ENCODE assay signal across 17 cellular contexts in the genomic region with DNA sequence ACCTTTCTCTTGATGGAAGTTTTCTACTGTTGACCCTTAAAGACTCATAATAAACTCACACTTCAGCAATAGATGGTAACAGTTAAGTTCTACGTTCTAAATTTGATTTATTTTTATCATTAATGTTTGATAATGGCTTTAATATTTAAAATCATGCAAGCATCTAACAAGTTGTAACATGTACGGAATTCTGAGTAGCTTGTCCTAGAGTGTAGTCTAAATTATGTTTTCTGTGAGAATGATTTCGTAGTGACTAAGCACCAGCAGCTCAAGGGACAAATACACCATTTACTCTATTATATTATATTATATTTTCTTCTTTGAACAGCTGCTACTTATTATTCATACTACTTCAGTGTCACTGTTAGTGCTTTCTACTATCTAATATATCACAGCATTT.
DNase-seq lines count a peak whose midpoint lies in the region; ATAC-seq and TF ChIP-seq lines count a peak whose summit lies in the region.
"Had no signal": no experiment of that assay in that cellular context is flagged by ENCODE, and none has a peak within 500 bp of the region (broad histone marks: within the 10 kb centered on the region; RNA-seq: fewer than 3 reads in every experiment).

No MANE protein-coding gene starts in this region.

- H2AFZ ChIP-seq in GM23248 (peak overlapping the region; percentile 76), mammary epithelial cell (ENCODE audit: low read depth, low read length) (peak overlapping the region; percentile 43)

- 19% methylated on average over 3 of the region's 3 CpGs for WGBS in GM23248 (ENCODE audit: low coverage in 1 of 2, low lambda C conversion rate in 2 of 2, missing lambda C conversion rate in 2 of 2), 2 experiments
- WGBS in mammary epithelial cell (ENCODE audit: low coverage, missing lambda C conversion rate): 31% methylated on average over 3 of the region's 3 CpGs

- TF ChIP-seq POLR2A in vagina (IDR thresholded peaks at IDR 0.05): no peak

- DNase-seq in GM23248 (peak; percentile 53), NCI-H69 (lab: John Stamatoyannopoulos, UW) (peak; percentile 47), mammary epithelial cell (peak; percentile 61), myocyte (ENCODE audit: low read depth) (peak; percentile 19), pons (ENCODE audit: low spot score) (no peak), vagina (ENCODE audit: extremely low spot score in 2 of 2) (no peak)
- DNase-seq: activated CD4-positive, alpha-beta T cell treated with anti-CD3 and anti-CD28 coated beads, Interleukin-2, amount 50 U/mL, for 4 hours; activated naive CD4-positive, alpha-beta T cell treated with anti-CD3 and anti-CD28 coated beads, Interleukin-2, amount 10 ng/mL, durations not matched to agents 7 days and 5 days; activated T-cell treated with anti-CD3 and anti-CD28 coated beads for 4 hours; effector CD4-positive, alpha-beta T cell; hypothalamus; MV-4-11; NCI-H2171 treated with DMSO at 0.1 percent for 48 hours; NCI-H82; stomach had no signal

- CTCF ChIA-PET in mammary epithelial cell (lab: Charles Lee; ENCODE audit: low non-redundant PET): no interaction called here

- H3K4me1 ChIP-seq in GM23248 (ENCODE audit: insufficient read depth) (peaks cover 73% of the 10 kb centered on the region), mammary epithelial cell (ENCODE audit: insufficient read depth, low read length) (peaks cover 12% of the 10 kb centered on the region), vagina (no peaks in the 10 kb centered on the region)
- H3K4me1 ChIP-seq: stomach had no signal

- BruUV-seq in mammary epithelial cell (replicated peaks; lab: Mats Ljungman, UMichigan): no TSS peak

- H3K27me3 ChIP-seq in GM23248 (replicated peaks; ENCODE audit: insufficient read depth) (no peaks in the 10 kb centered on the region), mammary epithelial cell (ENCODE audit: insufficient read depth, low read length) (no peaks in the 10 kb centered on the region), vagina (no peaks in the 10 kb centered on the region)
- H3K27me3 ChIP-seq: stomach had no signal

- H3F3A ChIP-seq in GM23248 (ENCODE audit: insufficient read depth): peaks cover 46% of the 10 kb centered on the region

- no peak for ATAC-seq in GM18520 (IDR thresholded peaks at IDR 0.05; ENCODE audit: unreplicated experiment)
- no peak for ATAC-seq in HG02798 (IDR thresholded peaks at IDR 0.05; ENCODE audit: poor library complexity, unreplicated experiment)

- H3K79me2 ChIP-seq in GM23248 (ENCODE audit: insufficient read depth): no peaks in the 10 kb centered on the region
- no peaks in the 10 kb centered on the region for H3K79me2 ChIP-seq in mammary epithelial cell (ENCODE audit: insufficient read depth, low read length)

- no peak for TF ChIP-seq CTCF in mammary epithelial cell (conservative IDR thresholded peaks at IDR 0.05 in 1 of 2, IDR thresholded peaks at IDR 0.05 in 1 of 2; ENCODE audit: extremely low read depth in 1 of 2, insufficient read depth in 1 of 2, low read depth in 1 of 2, low read length in 2 of 2)
- no peak for TF ChIP-seq CTCF in vagina (IDR thresholded peaks at IDR 0.05)

- H3K4me3 ChIP-seq in GM23248: peak overlapping the region; percentile 62
- no peak overlapping the region for H3K4me3 ChIP-seq in mammary epithelial cell (replicated peaks in 1 of 3; ENCODE audit: insufficient read depth in 1 of 3, low read depth in 2 of 3, low read length in 3 of 3)
- H3K4me3 ChIP-seq in vagina: no peak overlapping the region
- H3K4me3 ChIP-seq: stomach had no signal

- H3K4me2 ChIP-seq in GM23248 (ENCODE audit: unreplicated experiment): peak overlapping the region; percentile 71
- peak overlapping the region; percentile 47 for H3K4me2 ChIP-seq in mammary epithelial cell (ENCODE audit: insufficient read depth, low read depth, low read length)

- peak overlapping the region; percentile 64 for H3K27ac ChIP-seq in GM23248
- H3K27ac ChIP-seq in mammary epithelial cell (ENCODE audit: insufficient read depth, low read depth, low read length): no peak overlapping the region
- no peak overlapping the region for H3K27ac ChIP-seq in vagina
- H3K27ac ChIP-seq: stomach had no signal

- dilution Hi-C loops in mammary epithelial cell (cut with HindIII; ENCODE audit: low sequenced_read_pairs): no loop called here

- intact Hi-C loops in mammary epithelial cell (cut with micrococcal nuclease): no loop called here
- intact Hi-C loops in vagina (cut with DNase I): no loop called here

- H3K9me2 ChIP-seq in GM23248 (ENCODE audit: insufficient read depth): 0 out of 2 replicates have a peak, but pooled peaks cover 5% of the 10 kb centered on the region

- H3K9ac ChIP-seq in GM23248 (peak overlapping the region; percentile 35), mammary epithelial cell (ENCODE audit: insufficient read depth, low read length) (no peak overlapping the region)

- in situ Hi-C loops in GM23248 (cut with MboI): no loop called here
- in situ Hi-C loops in mammary epithelial cell (cut with MboI; ENCODE audit: low sequenced_read_pairs in 2 of 2): no loop called here

- no peaks in the 10 kb centered on the region for H3K36me3 ChIP-seq in GM23248 (ENCODE audit: low read depth)
- no peaks in the 10 kb centered on the region for H3K36me3 ChIP-seq in mammary epithelial cell (ENCODE audit: insufficient read depth, low read length)
- no peaks in the 10 kb centered on the region for H3K36me3 ChIP-seq in vagina
- H3K36me3 ChIP-seq: stomach had no signal

- H3K9me3 ChIP-seq in GM23248 (ENCODE audit: low read depth) (no peaks in the 10 kb centered on the region), mammary epithelial cell (replicated peaks; ENCODE audit: insufficient read depth, low read length) (no peaks in the 10 kb centered on the region), vagina (no peaks in the 10 kb centered on the region)
- H3K9me3 ChIP-seq: stomach had no signal

- H4K20me1 ChIP-seq in GM23248 (ENCODE audit: insufficient read depth) (no peaks in the 10 kb centered on the region), mammary epithelial cell (ENCODE audit: insufficient read depth, low read length) (no peaks in the 10 kb centered on the region)

Comparison
In these comparisons a context has a peak if more than half of its experiments do, and no peak if none do; other contexts are left out.
1. DNase-seq: peak in GM23248 (single experiment), NCI-H69 (single experiment), mammary epithelial cell (single experiment) and myocyte (single experiment); none in pons (single experiment) and vagina (0 of 2).